ENCODE assay signal across 28 cellular contexts in the genomic region with DNA sequence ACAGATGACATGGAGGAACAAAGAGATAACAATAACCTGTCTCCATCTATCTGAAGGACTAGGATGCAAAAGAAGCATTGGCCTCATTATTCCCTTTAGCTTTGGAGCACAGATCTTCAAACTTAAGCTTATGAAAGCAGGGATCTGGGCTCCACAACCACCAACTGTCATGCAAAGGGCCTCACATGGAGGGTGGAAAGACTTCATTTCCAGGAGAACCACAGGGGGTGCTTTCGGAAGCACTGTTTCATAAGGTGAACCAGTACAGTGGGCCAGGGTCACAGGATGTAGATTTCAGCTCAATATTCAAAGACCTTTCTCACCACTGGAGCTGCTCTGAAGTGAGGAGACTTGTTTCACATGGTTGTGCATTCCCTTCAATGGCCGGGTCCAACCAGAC. TPM values are rescaled to one million over a fixed set of nuclear protein-coding genes. Genes with fewer than 3 reads are reported as not detected.
"Had no signal": no experiment of that assay in that cellular context is flagged by ENCODE, and none has a peak within 500 bp of the region (broad histone marks: within the 10 kb centered on the region; RNA-seq: fewer than 3 reads in every experiment).

No MANE protein-coding gene starts in this region.

- ATAC-seq: activated T-helper 17 cell treated with anti-CD3 and anti-CD28 coated beads, Interleukin-2, amount 50 U/mL, for 72 hours; body of pancreas; left lung; lower lobe of right lung; right lobe of liver; upper lobe of right lung had no signal

- H3K9me3 ChIP-seq: body of pancreas, colonic mucosa, esophagus squamous epithelium, left lung, lower lobe of right lung, neutrophil, right lobe of liver, stomach, tibial artery, upper lobe of right lung had no signal

- H3K4me1 ChIP-seq: body of pancreas, colonic mucosa, esophagus squamous epithelium, lower lobe of right lung, stomach, tibial artery, upper lobe of right lung had no signal

- H3K4me3 Mint-ChIP-seq: activated T-helper 17 cell treated with anti-CD3 and anti-CD28 coated beads, Interleukin-2, amount 50 U/mL, for 72 hours; nephron had no signal

- H3K4me3 ChIP-seq: body of pancreas, cardiac muscle cell, colonic mucosa, esophagus squamous epithelium, left lung, lower lobe of right lung, right lobe of liver, stomach, tibial artery, upper lobe of right lung had no signal

- H3K27ac ChIP-seq: body of pancreas, cardiac muscle cell, colonic mucosa, epithelial cell of prostate, esophagus squamous epithelium, left lung, lower lobe of right lung, neutrophil, right lobe of liver, stomach, tibial artery, upper lobe of right lung had no signal

- H3K27me3 Mint-ChIP-seq: activated T-helper 17 cell treated with anti-CD3 and anti-CD28 coated beads, Interleukin-2, amount 50 U/mL, for 72 hours had no signal

- H3K4me1 Mint-ChIP-seq: nephron had no signal

- H3K27ac Mint-ChIP-seq: activated T-helper 17 cell treated with anti-CD3 and anti-CD28 coated beads, Interleukin-2, amount 50 U/mL, for 72 hours; nephron had no signal

- DNase-seq: activated CD4-positive, alpha-beta T cell treated with anti-CD3 and anti-CD28 coated beads for 1 hour; activated CD8-positive, alpha-beta memory T cell treated with anti-CD3 and anti-CD28 coated beads for 24 hours; activated gamma-delta T cell treated with Interleukin-2 at 50 U/mL for 16 hours; activated naive CD4-positive, alpha-beta T cell treated with anti-CD3 and anti-CD28 coated beads, Interleukin-2, amount 50 U/mL, for 16 hours; activated T-cell treated with anti-CD3 and anti-CD28 coated beads, Interleukin-2, amount 50 U/mL, for 1 hour; anterior cingulate cortex; body of pancreas; cerebellar nuclear complex; colonic mucosa; effector CD8-positive, alpha-beta T cell; esophagus squamous epithelium; foreskin melanocyte; left lung; lower lobe of right lung; mesenchymal stem cell; right lobe of liver; stimulated activated CD4-positive, alpha-beta T cell treated with anti-CD3 and anti-CD28 coated beads, Interleukin-2, amount 100 ng/mL, for 48 hours; stomach; T-helper 2 cell; tibial artery; upper lobe of right lung had no signal

- H3K9me3 Mint-ChIP-seq: nephron had no signal

- H3K36me3 ChIP-seq: cardiac muscle cell, colonic mucosa, esophagus squamous epithelium, left lung, lower lobe of right lung, neutrophil, right lobe of liver, stomach, tibial artery, upper lobe of right lung had no signal

- FAIRE-seq: endometrium, islet of Langerhans had no signal

- H3K27me3 ChIP-seq: body of pancreas, cardiac muscle cell, colonic mucosa, esophagus squamous epithelium, left lung, neutrophil, right lobe of liver, stomach, tibial artery, upper lobe of right lung had no signal

RNA-seq across cellular contexts. Expression of a gene that starts 55.1 kb away (rescaled TPM):
- total RNA-seq: body of pancreas had no signal
